Comparison of ENCODE assay signal across 8 cellular contexts in the genomic region with DNA sequence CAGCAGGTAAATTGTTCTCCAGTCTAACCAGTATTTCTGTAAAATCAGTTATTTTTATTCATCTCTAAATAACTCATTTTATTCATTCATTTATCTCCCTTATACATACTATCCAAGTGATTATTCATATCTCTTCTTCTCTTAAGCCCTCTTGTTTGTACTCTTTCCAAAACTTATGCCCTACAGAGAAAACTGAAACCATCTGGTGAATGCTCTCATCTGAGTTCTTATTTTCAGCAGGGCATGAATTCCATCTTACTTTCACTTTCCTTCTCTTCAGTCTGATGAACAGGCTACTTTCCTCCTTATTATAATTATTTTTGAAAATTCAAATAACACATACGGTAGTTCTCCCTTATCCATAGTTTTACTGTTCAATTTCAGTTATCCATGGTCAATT.
DNase-seq lines count a peak whose midpoint lies in the region; ATAC-seq and TF ChIP-seq lines count a peak whose summit lies in the region.
"Had no signal": no experiment of that assay in that cellular context is flagged by ENCODE, and none has a peak within 500 bp of the region (broad histone marks: within the 10 kb centered on the region; RNA-seq: fewer than 3 reads in every experiment).

No MANE protein-coding gene starts in this region.

- no peaks in the 10 kb centered on the region for H3K27me3 ChIP-seq in esophagus squamous epithelium

- peak; percentile 28 for DNase-seq in astrocyte of the hippocampus (ENCODE audit: low read depth, low spot score)
- peak; percentile 21 for DNase-seq in skeletal muscle cell (ENCODE audit: low read depth)
- no peak for DNase-seq in DMS153 treated with DMSO at 0.1 percent for 48 hours (lab: John Stamatoyannopoulos, UW; ENCODE audit: unreplicated experiment)
- no peak for DNase-seq in esophagus squamous epithelium (lab: John Stamatoyannopoulos, UW)
- DNase-seq in NCI-H146 (lab: John Stamatoyannopoulos, UW), result no peak
- DNase-seq: right cardiac atrium had no signal

- no peak for TF ChIP-seq POLR2A in esophagus squamous epithelium (IDR thresholded peaks at IDR 0.05)

- H3K4me1 ChIP-seq in esophagus squamous epithelium, result peaks cover 0 to 6% (median 0%) of the 10 kb centered on the region in 3 donors

- H3K9me3 ChIP-seq in esophagus squamous epithelium, result no peaks in the 10 kb centered on the region

- H3K27ac ChIP-seq in esophagus squamous epithelium, result no peak overlapping the region

- peaks cover 0 to 18% (median 0%) of the 10 kb centered on the region in 3 donors for H3K36me3 ChIP-seq in esophagus squamous epithelium

- no peak for TF ChIP-seq CTCF in esophagus squamous epithelium (IDR thresholded peaks at IDR 0.05)

- 17 to 18% methylated on average over 1 of the region's 1 CpG for WGBS in esophagus squamous epithelium, 2 donors

- intact Hi-C loops in esophagus squamous epithelium (cut with DNase I), result no loop called here

- no peak overlapping the region for H3K4me3 ChIP-seq in skeletal muscle cell (ENCODE audit: low read depth, low read length)
- H3K4me3 ChIP-seq in esophagus squamous epithelium, result peak overlapping the region in 1 of 4 donors; percentile 2

- ATAC-seq in GM18907 (IDR thresholded peaks at IDR 0.05; ENCODE audit: unreplicated experiment), result peak; percentile 77
- peak; percentile 59 for ATAC-seq in HG02973 (IDR thresholded peaks at IDR 0.05; ENCODE audit: unreplicated experiment)
- ATAC-seq: right cardiac atrium had no signal

Comparison
In these comparisons a context has a peak if more than half of its experiments do, and no peak if none do; other contexts are left out.
1. DNase-seq: peak in astrocyte of the hippocampus (single experiment) and skeletal muscle cell (single experiment); none in DMS153 treated with DMSO at 0.1 percent for 48 hours (single experiment), esophagus squamous epithelium (single experiment) and NCI-H146 (single experiment).